ENCODE assay signal across 11 cellular contexts in the genomic region with DNA sequence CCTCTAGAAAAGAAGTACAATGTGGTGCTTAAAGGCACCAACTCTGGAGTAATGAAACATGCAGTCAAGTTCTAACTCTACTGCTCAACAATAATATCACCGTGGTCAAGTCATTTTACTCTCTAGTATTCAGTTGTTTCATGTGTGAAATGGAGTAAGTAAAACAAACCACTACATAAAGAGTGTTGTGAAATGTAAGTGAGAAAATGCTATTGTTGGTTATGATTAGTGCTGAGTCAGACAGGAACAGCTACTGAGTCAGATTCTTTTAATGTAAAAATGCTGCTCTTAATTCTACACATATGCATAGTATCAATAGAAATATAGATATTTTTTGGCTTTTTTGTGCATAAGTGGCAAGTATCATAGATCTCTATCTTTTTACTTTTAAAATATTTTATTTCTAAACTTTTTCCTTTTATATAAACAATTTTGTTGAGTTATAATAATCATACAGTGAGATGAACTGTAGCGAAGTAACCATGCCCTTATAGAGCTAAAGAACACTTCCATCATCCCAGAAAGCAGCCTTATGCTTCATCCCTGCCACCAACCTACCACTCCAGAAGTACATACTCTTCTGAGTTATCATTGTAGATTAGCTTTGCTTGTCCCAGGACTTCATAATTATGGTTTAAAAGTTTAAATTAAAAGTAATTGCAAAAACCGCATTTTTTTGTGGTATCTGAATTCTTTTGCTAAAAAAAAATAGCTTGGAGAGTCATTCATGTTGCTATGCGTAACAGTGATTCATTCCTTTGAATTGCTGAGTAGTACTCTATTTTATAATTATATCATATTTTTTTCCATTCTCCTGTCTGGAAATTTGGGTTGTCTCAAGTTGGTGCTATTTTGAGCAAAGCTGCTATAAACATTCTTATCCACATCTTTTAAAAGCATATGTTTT.
DNase-seq lines count a peak whose midpoint lies in the region; ATAC-seq, FAIRE-seq and TF ChIP-seq lines count a peak whose summit lies in the region.
"Had no signal": no experiment of that assay in that cellular context is flagged by ENCODE, and none has a peak within 500 bp of the region (broad histone marks: within the 10 kb centered on the region; RNA-seq: fewer than 3 reads in every experiment).

No MANE protein-coding gene starts in this region.

- POLR2A ChIA-PET in RWPE1 (lab: Yijun Ruan, JAX; ENCODE audit: low non-redundant PET): interaction anchor here (0.6 kb wide), 1 partner anchor 60 kb away, joined by 7 read pairs; no protein-coding TSS in a partner anchor

- H3K27ac ChIP-seq in RWPE1 (no peak overlapping the region), foreskin keratinocyte (no peak overlapping the region)
- H3K27ac ChIP-seq: dorsolateral prefrontal cortex, KMS-11, right atrium auricular region had no signal

- ATAC-seq in HG02678 (IDR thresholded peaks at IDR 0.05; ENCODE audit: unreplicated experiment) (peak; percentile 42), foreskin keratinocyte (peak; percentile 98), GM21737 (IDR thresholded peaks at IDR 0.05; ENCODE audit: unreplicated experiment) (no peak), GM19023 (IDR thresholded peaks at IDR 0.05; ENCODE audit: unreplicated experiment) (no peak)

- peak; percentile 47 for DNase-seq in GM03348 (ENCODE audit: low spot score)
- DNase-seq in RWPE1 (ENCODE audit: low spot score): peak; percentile 77
- peak; percentile 71 to 82 for DNase-seq in foreskin keratinocyte
- DNase-seq in frontal cortex (ENCODE audit: low spot score in 2 of 2): no peak
- no peak for DNase-seq in stimulated activated CD4-positive, alpha-beta T cell treated with anti-CD3 and anti-CD28 coated beads, Interleukin-1b, Interleukin-23, amount 100 ng/mL, for 48 hours
- DNase-seq: dorsolateral prefrontal cortex had no signal

- CTCF ChIA-PET in RWPE1 (lab: Yijun Ruan, JAX): interaction anchor here (0.6 to 0.7 kb wide), 2 partner anchors 244 to 680 kb away, joined by 3 to 5 read pairs; no protein-coding TSS in a partner anchor

- FAIRE-seq in frontal cortex (lab: Jason Lieb, UNC): no peak

- H3K27me3 ChIP-seq in foreskin keratinocyte: peaks cover 32% of the 10 kb centered on the region
- H3K27me3 ChIP-seq: right atrium auricular region had no signal

- no peak for TF ChIP-seq CTCF in RWPE1 (conservative IDR thresholded peaks at IDR 0.05; ENCODE audit: low read depth)
- TF ChIP-seq CTCF in foreskin keratinocyte (conservative IDR thresholded peaks at IDR 0.05): no peak

- H3K4me1 ChIP-seq in foreskin keratinocyte: peaks cover 16% of the 10 kb centered on the region
- H3K4me1 ChIP-seq: right atrium auricular region had no signal

Comparison
In these comparisons a context has a peak if more than half of its experiments do, and no peak if none do; other contexts are left out.
1. DNase-seq: peak in GM03348 (single experiment), RWPE1 (single experiment) and foreskin keratinocyte (2 of 2); none in frontal cortex (0 of 2) and stimulated activated CD4-positive, alpha-beta T cell treated with anti-CD3 and anti-CD28 coated beads, Interleukin-1b, Interleukin-23, amount 100 ng/mL, for 48 hours (single experiment).
2. ATAC-seq: peak in HG02678 (single experiment) and foreskin keratinocyte (single experiment); none in GM21737 (single experiment) and GM19023 (single experiment).